In genomic region chr12:120258323-120258896, GRCh38 we compare ENCODE assay signal across 1 cellular context.
TF ChIP-seq lines count a peak whose summit lies in the region.

No MANE protein-coding gene starts in this region.

TF ChIP-seq in endothelial cell of umbilical vein, 7 proteins besides CTCF, POLR2A, EP300 and RAD21:
- TF ChIP-seq EZH2 (IDR thresholded peaks at IDR 0.05; ENCODE audit: borderline replicate concordance, low read depth, low read length, severe bottlenecking), result no peak
- TF ChIP-seq MAX (IDR thresholded peaks at IDR 0.05; ENCODE audit: insufficient read depth, insufficient read length), result no peak
- TF ChIP-seq FOS (IDR thresholded peaks at IDR 0.05; ENCODE audit: borderline replicate concordance, insufficient read depth, low read length), result no peak
- TF ChIP-seq POLR2AphosphoS5 (IDR thresholded peaks at IDR 0.05; ENCODE audit: insufficient read depth, low read depth, low read length), result no peak
- no peak for TF ChIP-seq GATA2 (IDR thresholded peaks at IDR 0.05; ENCODE audit: insufficient read depth, insufficient read length, low read depth, low read length)
- TF ChIP-seq MYC (IDR thresholded peaks at IDR 0.05; ENCODE audit: low read depth, low read length), result no peak
- TF ChIP-seq JUN (IDR thresholded peaks at IDR 0.05; ENCODE audit: borderline replicate concordance, insufficient read depth, insufficient read length, low read depth), result no peak
